ENCODE assay signal across 1 cellular context in genomic region chr1:236530959-236531358, GRCh38.
TF ChIP-seq lines count a peak whose summit lies in the region.

No MANE protein-coding gene starts in this region.

TF ChIP-seq in HepG2, 621 proteins besides CTCF, POLR2A, EP300 and RAD21:
- TF ChIP-seq GTF2F1 (IDR thresholded peaks at IDR 0.05; ENCODE audit: low read length) (no peak), NFKB2 (CRISPR knock-in tag; IDR thresholded peaks at IDR 0.05; ENCODE audit: borderline replicate concordance) (no peak), FOXK1 (CRISPR knock-in tag; IDR thresholded peaks at IDR 0.05; ENCODE audit: borderline replicate concordance, low read depth) (no peak), GATAD2A (CRISPR knock-in tag; IDR thresholded peaks at IDR 0.05) (no peak), NR2C2 (CRISPR knock-in tag; IDR thresholded peaks at IDR 0.05; ENCODE audit: borderline replicate concordance) (no peak), SRSF9 (IDR thresholded peaks at IDR 0.05; ENCODE audit: borderline replicate concordance, insufficient read depth, low read depth, low read length, poor library complexity, severe bottlenecking) (no peak), TCF12 (IDR thresholded peaks at IDR 0.05) (no peak), TCF12 (CRISPR knock-in tag; IDR thresholded peaks at IDR 0.05) (no peak), ZNF740 (CRISPR knock-in tag; IDR thresholded peaks at IDR 0.05) (no peak), RFX1 (IDR thresholded peaks at IDR 0.05) (no peak), ZNF589 (CRISPR knock-in tag; conservative IDR thresholded peaks at IDR 0.05) (no peak), ARNTL (CRISPR knock-in tag; IDR thresholded peaks at IDR 0.05) (no peak), CBX5 (CRISPR knock-in tag; IDR thresholded peaks at IDR 0.05; ENCODE audit: borderline replicate concordance) (no peak)
